Comparison of ENCODE assay signal across 17 cellular contexts in genomic region chr1:209527372-209527771, GRCh38. TPM values are rescaled to one million over a fixed set of nuclear protein-coding genes. Genes with fewer than 3 reads are reported as not detected.
A peak's percentile ranks its signal among the peaks of the same experiment; 100 is the strongest.
DNase-seq lines count a peak whose midpoint lies in the region; ATAC-seq and TF ChIP-seq lines count a peak whose summit lies in the region.
"Had no signal": no experiment of that assay in that cellular context is flagged by ENCODE, and none has a peak within 500 bp of the region (broad histone marks: within the 10 kb centered on the region; RNA-seq: fewer than 3 reads in every experiment).

No MANE protein-coding gene starts in this region.

- H3K27me3 ChIP-seq in kidney epithelial cell (ENCODE audit: control insufficient read depth, insufficient read depth, low read length): no peaks in the 10 kb centered on the region
- peaks cover 59% of the 10 kb centered on the region for H3K27me3 ChIP-seq in left ventricle myocardium inferior (ENCODE audit: low read depth)
- H3K27me3 ChIP-seq: ovary had no signal

- H3K4me1 ChIP-seq in left ventricle myocardium inferior: no peaks in the 10 kb centered on the region

- no peak for ATAC-seq in HG02623 (IDR thresholded peaks at IDR 0.05; ENCODE audit: unreplicated experiment)
- ATAC-seq: HCT116; stimulated activated memory B cell treated with anti-CD40 and anti-IgM and Interleukin-4, amounts not matched to agents 10 μg/mL and 1 μg/mL and 100 μg/mL, for 72 hours had no signal

- H3K27ac ChIP-seq in 22Rv1 (peak overlapping the region; percentile 91), left ventricle myocardium inferior (replicated peaks) (no peak overlapping the region)
- H3K27ac ChIP-seq: ovary had no signal

- H3K4me3 ChIP-seq in astrocyte of the spinal cord (ENCODE audit: low read depth, low read length) (no peak overlapping the region), kidney epithelial cell (ENCODE audit: low read depth, low read length) (no peak overlapping the region), left ventricle myocardium inferior (no peak overlapping the region)
- H3K4me3 ChIP-seq: ovary had no signal

- DNase-seq in HS-5 (ENCODE audit: low read depth) (peak; percentile 40), astrocyte of the spinal cord (ENCODE audit: low read depth, low spot score) (peak; percentile 21), kidney epithelial cell (ENCODE audit: low read depth) (peak; percentile 72), left ventricle myocardium inferior (no peak), NCI-H2227 (lab: John Stamatoyannopoulos, UW; ENCODE audit: unreplicated experiment) (no peak), NCI-H510A treated with DMSO at 0.1 percent for 48 hours (lab: John Stamatoyannopoulos, UW) (no peak)
- DNase-seq: activated CD4-positive, alpha-beta T cell treated with anti-CD3 and anti-CD28 coated beads, Interleukin-2, amount 10 ng/mL, durations not matched to agents 7 days and 5 days; activated naive CD8-positive, alpha-beta T cell treated with anti-CD3 and anti-CD28 coated beads, Interleukin-2, amount 10 ng/mL, durations not matched to agents 7 days and 5 days; islet precursor cell; NCI-H1105; NCI-H2171 treated with DMSO at 0.1 percent for 48 hours; ovary had no signal

- in situ Hi-C loops in astrocyte of the spinal cord (cut with HindIII; ENCODE audit: low sequenced_read_pairs): no loop called here

- H3K36me3 ChIP-seq in kidney epithelial cell (ENCODE audit: control insufficient read depth, insufficient read depth, low read length) (no peaks in the 10 kb centered on the region), left ventricle myocardium inferior (no peaks in the 10 kb centered on the region)
- H3K36me3 ChIP-seq: ovary had no signal

- TF ChIP-seq CTCF in 22Rv1 (IDR thresholded peaks at IDR 0.05) (no peak), astrocyte of the spinal cord (IDR thresholded peaks at IDR 0.05; ENCODE audit: low read depth, low read length) (no peak), kidney epithelial cell (IDR thresholded peaks at IDR 0.05; ENCODE audit: insufficient read depth, low read length, poor library complexity, severe bottlenecking) (no peak), left ventricle myocardium inferior (IDR thresholded peaks at IDR 0.05; ENCODE audit: borderline replicate concordance) (no peak)

- no peaks in the 10 kb centered on the region for H3K9me3 ChIP-seq in left ventricle myocardium inferior (replicated peaks)
- H3K9me3 ChIP-seq: ovary had no signal

- intact Hi-C loops in left ventricle myocardium inferior (cut with micrococcal nuclease): no loop called here

RNA-seq across cellular contexts. Expression of gene CAMK1G, which starts 56.1 kb away (rescaled TPM):
- 0.14 and 0.21 TPM in 2 replicates for total RNA-seq in kidney epithelial cell
- total RNA-seq in left ventricle myocardium inferior: not detected
- total RNA-seq: activated CD4-positive, alpha-beta T cell treated with anti-CD3 and anti-CD28 coated beads, Interleukin-2, amount 10 ng/mL, durations not matched to agents 7 days and 5 days; activated naive CD8-positive, alpha-beta T cell treated with anti-CD3 and anti-CD28 coated beads, Interleukin-2, amount 10 ng/mL, durations not matched to agents 7 days and 5 days; SK-MEL-5 had no signal

Comparison
In these comparisons a context has a peak if more than half of its experiments do, and no peak if none do; other contexts are left out.
1. DNase-seq: peak in HS-5 (single experiment), astrocyte of the spinal cord (single experiment) and kidney epithelial cell (single experiment); none in left ventricle myocardium inferior (single experiment), NCI-H2227 (single experiment) and NCI-H510A treated with DMSO at 0.1 percent for 48 hours (single experiment).